In genomic region chr4:56910172-56910967, GRCh38 we compare ENCODE assay signal across 10 cellular contexts. TPM values are rescaled to one million over a fixed set of nuclear protein-coding genes. Genes with fewer than 3 reads are reported as not detected.
A peak's percentile ranks its signal among the peaks of the same experiment; 100 is the strongest.
DNase-seq lines count a peak whose midpoint lies in the region; ATAC-seq and TF ChIP-seq lines count a peak whose summit lies in the region.
"Had no signal": no experiment of that assay in that cellular context is flagged by ENCODE, and none has a peak within 500 bp of the region (broad histone marks: within the 10 kb centered on the region; RNA-seq: fewer than 3 reads in every experiment).

No MANE protein-coding gene starts in this region.

- H3K27me3 ChIP-seq in Caco-2 (replicated peaks; ENCODE audit: control insufficient read depth, insufficient read depth, low read length) (no peaks in the 10 kb centered on the region), MG63 (no peaks in the 10 kb centered on the region), dorsolateral prefrontal cortex (peaks cover 0 to 52% (median 11%) of the 10 kb centered on the region in 45 donors), neuron (ENCODE audit: insufficient read depth, low read length) (no peaks in the 10 kb centered on the region)
- H3K27me3 ChIP-seq: right atrium auricular region had no signal

- H3K9me3 Mint-ChIP-seq in Caco-2 (ENCODE audit: unreplicated experiment), result no peaks in the 10 kb centered on the region

- CTCF ChIA-PET in Caco-2 (lab: Charles Lee), result no interaction called here

- H3K4me3 Mint-ChIP-seq in Caco-2 (ENCODE audit: unreplicated experiment), result peak overlapping the region; percentile 92

- H3K4me3 ChIP-seq in Caco-2 (ENCODE audit: low read depth, low read length), result peak overlapping the region; percentile 95
- H3K4me3 ChIP-seq in MG63, result peak overlapping the region; percentile 72
- H3K4me3 ChIP-seq in dorsolateral prefrontal cortex, result peak overlapping the region in 43 of 59 donors; percentile 24 to 88 (median 78)
- peak overlapping the region; percentile 84 for H3K4me3 ChIP-seq in neuron (ENCODE audit: low read length)

- H3K36me3 Mint-ChIP-seq in Caco-2 (ENCODE audit: insufficient read depth, unreplicated experiment), result peaks cover 33% of the 10 kb centered on the region

- H3K27ac ChIP-seq in dorsolateral prefrontal cortex, result peak overlapping the region in 9 of 59 donors; percentile 80 to 91 (median 89)

- peak overlapping the region; percentile 97 for H3K27ac Mint-ChIP-seq in Caco-2 (ENCODE audit: unreplicated experiment)

- no peak for DNase-seq in Caco-2
- no peak for DNase-seq in MG63
- no peak for DNase-seq in dorsolateral prefrontal cortex
- DNase-seq in mesenteric fat pad (ENCODE audit: low spot score), result no peak
- DNase-seq in amniotic stem cell (lab: John Stamatoyannopoulos, UW), result no peak
- DNase-seq in nucleus accumbens (lab: John Stamatoyannopoulos, UW), result no peak
- DNase-seq: NCI-H187 had no signal

- peaks cover 27% of the 10 kb centered on the region for H3K4me1 Mint-ChIP-seq in Caco-2 (ENCODE audit: low read depth, unreplicated experiment)

- H3K36me3 ChIP-seq in Caco-2 (ENCODE audit: control insufficient read depth, insufficient read depth, low read length), result no peaks in the 10 kb centered on the region; the same call in 1 of the 2 replicates
- H3K36me3 ChIP-seq in MG63, result peaks cover 5% of the 10 kb centered on the region; the same call in 1 of the 2 replicates
- H3K36me3 ChIP-seq in neuron (ENCODE audit: insufficient read depth, low read length), result peaks cover 19% of the 10 kb centered on the region
- H3K36me3 ChIP-seq: right atrium auricular region had no signal

- ATAC-seq in HG02938 (IDR thresholded peaks at IDR 0.05; ENCODE audit: unreplicated experiment), result no peak

- no peak overlapping the region for H2AFZ ChIP-seq in neuron (ENCODE audit: low read depth, low read length)

- H3K9me3 ChIP-seq in Caco-2, result no peaks in the 10 kb centered on the region
- H3K9me3 ChIP-seq in MG63, result no peaks in the 10 kb centered on the region
- H3K9me3 ChIP-seq in neuron (ENCODE audit: low read length), result no peaks in the 10 kb centered on the region
- H3K9me3 ChIP-seq: right atrium auricular region had no signal

- H3K4me1 ChIP-seq in Caco-2 (peaks cover 21% of the 10 kb centered on the region), neuron (ENCODE audit: insufficient read depth, low read length) (peaks cover 34% of the 10 kb centered on the region)

- no peaks in the 10 kb centered on the region for H3K27me3 Mint-ChIP-seq in Caco-2 (ENCODE audit: insufficient read depth, unreplicated experiment)

- TF ChIP-seq CTCF in Caco-2 (IDR thresholded peaks at IDR 0.05; ENCODE audit: insufficient read depth in 1 of 2, low read depth in 1 of 2, low read length in 1 of 2, severe bottlenecking in 1 of 2, unreplicated experiment in 1 of 2), result no peak
- no peak for TF ChIP-seq CTCF in dorsolateral prefrontal cortex (IDR thresholded peaks at IDR 0.05 in 54 of 56, conservative IDR thresholded peaks at IDR 0.05 in 2 of 56; ENCODE audit: low read depth in 1 of 56, partially characterized antibody in 56 of 56)

- BruUV-seq in Caco-2 (replicated peaks; lab: Mats Ljungman, UMichigan), result no TSS peak

- intact Hi-C loops in Caco-2 (cut with micrococcal nuclease; ENCODE audit: unreplicated experiment), result no loop called here
- intact Hi-C loops in dorsolateral prefrontal cortex (cut with DNase I), result no loop called here

- POLR2A ChIA-PET in Caco-2 (lab: Charles Lee), result no interaction called here

RNA-seq across cellular contexts. Expression of gene REST, which starts 2.7 kb away (rescaled TPM):
- total RNA-seq in Caco-2 (2022), result 49.3 and 56.6 TPM in 2 replicates
- total RNA-seq in MG63 (2014; rRNA removed; shearing (Covaris generic); ENCODE audit: low replicate concordance), result 12.3 and 22.6 TPM in 2 replicates
- 10 to 100 TPM in 100 of 120 experiments, 1 to 10 TPM in 20; 7.2 to 25.5 (median 13.1) TPM for total RNA-seq in dorsolateral prefrontal cortex
- 32.1 TPM for total RNA-seq in mesenteric fat pad
